8 cellular contexts compared by ENCODE assay signal in genomic region chr2:71277159-71277498, GRCh38. TPM values are rescaled to one million over a fixed set of nuclear protein-coding genes. Genes with fewer than 3 reads are reported as not detected.
DNase-seq lines count a peak whose midpoint lies in the region; ATAC-seq and TF ChIP-seq lines count a peak whose summit lies in the region.

No MANE protein-coding gene starts in this region.

- peaks cover 15 to 18% of the 10 kb centered on the region in 2 donors for H3K4me1 ChIP-seq in mucosa of rectum (ENCODE audit: control insufficient read depth in 2 of 2, insufficient read depth in 2 of 2, low read length in 2 of 2)
- no peaks in the 10 kb centered on the region for H3K4me1 ChIP-seq in urinary bladder (ENCODE audit: insufficient read depth)

- ATAC-seq in activated naive CD4-positive, alpha-beta T cell treated with anti-CD3 and anti-CD28 coated beads, Interleukin-2, amount 50 U/mL, for 72 hours = no peak
- ATAC-seq in GM18861 (IDR thresholded peaks at IDR 0.05; ENCODE audit: unreplicated experiment) = no peak
- no peak for ATAC-seq in GM21360 (IDR thresholded peaks at IDR 0.05; ENCODE audit: unreplicated experiment)

- WGBS in urinary bladder = 7% methylated on average over 5 of the region's 5 CpGs

- H3K27ac Mint-ChIP-seq in activated naive CD4-positive, alpha-beta T cell treated with anti-CD3 and anti-CD28 coated beads, Interleukin-2, amount 50 U/mL, for 24 hours = peak overlapping the region; percentile 36
- H3K27ac Mint-ChIP-seq in activated naive CD4-positive, alpha-beta T cell treated with anti-CD3 and anti-CD28 coated beads, Interleukin-2, amount 50 U/mL, for 72 hours = no peak overlapping the region
- H3K27ac Mint-ChIP-seq in chondrocyte (ENCODE audit: unreplicated experiment) = peak overlapping the region; percentile 64

- H3K9me3 ChIP-seq in mucosa of rectum (ENCODE audit: control insufficient read depth in 2 of 2, low read length in 2 of 2) = no peaks in the 10 kb centered on the region

- H3K36me3 ChIP-seq in mucosa of rectum (ENCODE audit: control insufficient read depth in 2 of 2, insufficient read depth in 2 of 2, low read length in 2 of 2) = no peaks in the 10 kb centered on the region
- H3K36me3 ChIP-seq in urinary bladder (ENCODE audit: insufficient read depth) = no peaks in the 10 kb centered on the region

- peak overlapping the region; percentile 79 for H3K4me3 Mint-ChIP-seq in activated naive CD4-positive, alpha-beta T cell treated with anti-CD3 and anti-CD28 coated beads, Interleukin-2, amount 50 U/mL, for 24 hours
- H3K4me3 Mint-ChIP-seq in chondrocyte (ENCODE audit: unreplicated experiment) = peak overlapping the region; percentile 82

- no peak for DNase-seq in activated naive CD4-positive, alpha-beta T cell treated with anti-CD3 and anti-CD28 coated beads, Interleukin-2, amount 50 U/mL, for 72 hours (ENCODE audit: low spot score in 2 of 2)
- DNase-seq in chondrocyte (ENCODE audit: low spot score) = no peak
- DNase-seq in NCI-H1105 (lab: John Stamatoyannopoulos, UW) = no peak

- TF ChIP-seq CTCF in chondrocyte (IDR thresholded peaks at IDR 0.05) = no peak

- H3K27ac ChIP-seq in mucosa of rectum (ENCODE audit: low read depth in 2 of 2, low read length in 2 of 2) = peak overlapping the region in 1 of 2 donors; percentile 4
- H3K27ac ChIP-seq in urinary bladder (ENCODE audit: low read depth) = no peak overlapping the region

- peaks cover 18% of the 10 kb centered on the region for H3K4me1 Mint-ChIP-seq in activated naive CD4-positive, alpha-beta T cell treated with anti-CD3 and anti-CD28 coated beads, Interleukin-2, amount 50 U/mL, for 24 hours
- peaks cover 16% of the 10 kb centered on the region for H3K4me1 Mint-ChIP-seq in chondrocyte (ENCODE audit: low read depth)

- peaks cover 68% of the 10 kb centered on the region for H3K27me3 Mint-ChIP-seq in activated naive CD4-positive, alpha-beta T cell treated with anti-CD3 and anti-CD28 coated beads, Interleukin-2, amount 50 U/mL, for 24 hours
- H3K27me3 Mint-ChIP-seq in chondrocyte (ENCODE audit: low read depth) = peaks cover 40% of the 10 kb centered on the region

- H3K27me3 ChIP-seq in mucosa of rectum (ENCODE audit: control insufficient read depth in 2 of 2, insufficient read depth in 2 of 2, low read length in 2 of 2) = peaks cover 0 to 13% of the 10 kb centered on the region in 2 donors

- H3K36me3 Mint-ChIP-seq in activated naive CD4-positive, alpha-beta T cell treated with anti-CD3 and anti-CD28 coated beads, Interleukin-2, amount 50 U/mL, for 24 hours = peaks cover 1% of the 10 kb centered on the region
- peaks cover 5 to 12% of the 10 kb centered on the region in 2 donors for H3K36me3 Mint-ChIP-seq in activated naive CD4-positive, alpha-beta T cell treated with anti-CD3 and anti-CD28 coated beads, Interleukin-2, amount 50 U/mL, for 72 hours
- H3K36me3 Mint-ChIP-seq in chondrocyte (ENCODE audit: low read depth) = no peaks in the 10 kb centered on the region

- H3K4me3 ChIP-seq in mucosa of rectum (ENCODE audit: low read length in 2 of 2) (peak overlapping the region; percentile 69 to 74), urinary bladder (ENCODE audit: low read depth, low read length) (peak overlapping the region; percentile 49)

- no peaks in the 10 kb centered on the region for H3K9me3 Mint-ChIP-seq in activated naive CD4-positive, alpha-beta T cell treated with anti-CD3 and anti-CD28 coated beads, Interleukin-2, amount 50 U/mL, for 24 hours
- H3K9me3 Mint-ChIP-seq in activated naive CD4-positive, alpha-beta T cell treated with anti-CD3 and anti-CD28 coated beads, Interleukin-2, amount 50 U/mL, for 72 hours = peaks cover 4 to 9% of the 10 kb centered on the region in 2 donors
- peaks cover 8% of the 10 kb centered on the region for H3K9me3 Mint-ChIP-seq in chondrocyte (ENCODE audit: low read depth)

- peak overlapping the region in 1 of 2 donors; percentile 9 for H3K9ac ChIP-seq in mucosa of rectum (ENCODE audit: low read depth in 1 of 2, low read length in 2 of 2)

RNA-seq across cellular contexts. Expression of gene PAIP2B, which starts 50.2 kb away (rescaled TPM):
- total RNA-seq in activated naive CD4-positive, alpha-beta T cell treated with anti-CD3 and anti-CD28 coated beads, Interleukin-2, amount 50 U/mL, for 72 hours = 1 to 10 TPM; 2.5 to 3.7 TPM
- total RNA-seq in chondrocyte (0.67 to 0.73 TPM (median 0.70 TPM) in 3 replicates), urinary bladder (7.6 TPM)
- polyA plus RNA-seq in urinary bladder = 4.2 TPM

RNA-seq across cellular contexts. Expression of gene ZNF638, which starts 54.5 kb away (rescaled TPM):
- 100 to 1,000 TPM; 111 to 126 TPM for total RNA-seq in activated naive CD4-positive, alpha-beta T cell treated with anti-CD3 and anti-CD28 coated beads, Interleukin-2, amount 50 U/mL, for 72 hours
- total RNA-seq in chondrocyte (79.8 to 121 TPM (median 83.4 TPM) in 3 replicates), urinary bladder (492 TPM)
- 69.3 TPM for polyA plus RNA-seq in urinary bladder

Comparison
In these comparisons a context has a peak if more than half of its experiments do, and no peak if none do; other contexts are left out.
1. H3K27ac Mint-ChIP-seq: peak in activated naive CD4-positive, alpha-beta T cell treated with anti-CD3 and anti-CD28 coated beads, Interleukin-2, amount 50 U/mL, for 24 hours (single experiment) and chondrocyte (single experiment); none in activated naive CD4-positive, alpha-beta T cell treated with anti-CD3 and anti-CD28 coated beads, Interleukin-2, amount 50 U/mL, for 72 hours (0 of 2).